Comparison of ENCODE assay signal across 21 cellular contexts in genomic region chr4:47674173-47674572, GRCh38.
"Had no signal": no experiment of that assay in that cellular context is flagged by ENCODE, and none has a peak within 500 bp of the region (broad histone marks: within the 10 kb centered on the region; RNA-seq: fewer than 3 reads in every experiment).

No MANE protein-coding gene starts in this region.

- H3K4me3 ChIP-seq: colonic mucosa, heart left ventricle, lung, sigmoid colon, skin epidermis, stomach, thoracic aorta, transverse colon had no signal

- H3K4me1 ChIP-seq: colonic mucosa, heart left ventricle, sigmoid colon, transverse colon had no signal

- H3K9me3 ChIP-seq: colonic mucosa, heart left ventricle, neutrophil, sigmoid colon, stomach, thoracic aorta, transverse colon had no signal

- ATAC-seq: heart left ventricle; left colon; left ventricle myocardium superior; naive thymus-derived CD8-positive, alpha-beta T cell had no signal

- H3K36me3 ChIP-seq: colonic mucosa, neutrophil, sigmoid colon, stomach, thoracic aorta, transverse colon had no signal

- H3K27ac ChIP-seq: colonic mucosa, heart left ventricle, neutrophil, sigmoid colon, skin epidermis, stomach, thoracic aorta, transverse colon had no signal

- H3K27me3 ChIP-seq: colonic mucosa, heart left ventricle, neutrophil, sigmoid colon, stomach, transverse colon had no signal

- DNase-seq: cerebellar nuclear complex; colonic mucosa; dermis blood vessel endothelial cell; heart left ventricle; immature natural killer cell; left colon; left ventricle myocardium superior; mesendoderm; naive thymus-derived CD8-positive, alpha-beta T cell; posterior cingulate gyrus; sigmoid colon; stimulated activated CD4-positive, alpha-beta T cell treated with anti-CD3 and anti-CD28 coated beads, Interleukin-2, amount 100 ng/mL, for 24 hours; stimulated activated CD4-positive, alpha-beta T cell treated with anti-CD3 and anti-CD28 coated beads, Interleukin-4, amount 100 ng/mL, for 4 hours; stimulated activated naive CD4-positive, alpha-beta T cell; stomach; substantia nigra; transverse colon had no signal
